12 cellular contexts compared by ENCODE assay signal in genomic region chr6:111626446-111626845, GRCh38. TPM values are rescaled to one million over a fixed set of nuclear protein-coding genes. Genes with fewer than 3 reads are reported as not detected.
DNase-seq lines count a peak whose midpoint lies in the region; ATAC-seq and TF ChIP-seq lines count a peak whose summit lies in the region.
"Had no signal": no experiment of that assay in that cellular context is flagged by ENCODE, and none has a peak within 500 bp of the region (broad histone marks: within the 10 kb centered on the region; RNA-seq: fewer than 3 reads in every experiment).

No MANE protein-coding gene starts in this region.

- no peak overlapping the region for H3K4me3 Mint-ChIP-seq in naive thymus-derived CD4-positive, alpha-beta T cell
- no peak overlapping the region for H3K4me3 Mint-ChIP-seq in stimulated activated naive B cell treated with anti-CD40 and anti-IgM and Interleukin-4, amounts not matched to agents 10 μg/mL and 1 μg/mL and 100 μg/mL, for 72 hours
- H3K4me3 Mint-ChIP-seq: activated naive CD4-positive, alpha-beta T cell treated with anti-CD3 and anti-CD28 coated beads for 36 hours; dendritic cell treated with granulocyte-macrophage colony-stimulating factor and Interleukin-4, amounts not matched to agents 40 ng/mL and 50 ng/mL, for 4 days had no signal

- POLR2A ChIA-PET in naive thymus-derived CD4-positive, alpha-beta T cell (lab: Charles Lee): no interaction called here

- no peak for ATAC-seq in naive thymus-derived CD4-positive, alpha-beta T cell
- ATAC-seq in stimulated activated naive B cell treated with anti-CD40 and anti-IgM and Interleukin-4, amounts not matched to agents 10 μg/mL and 1 μg/mL and 100 μg/mL, for 72 hours (replicated peaks): no peak
- no peak for ATAC-seq in HG03039 (IDR thresholded peaks at IDR 0.05; ENCODE audit: unreplicated experiment)

- H3K4me1 ChIP-seq in esophagus squamous epithelium (peaks cover 0 to 64% (median 39%) of the 10 kb centered on the region in 3 donors), ovary (ENCODE audit: insufficient read depth) (no peaks in the 10 kb centered on the region)
- H3K4me1 ChIP-seq in naive thymus-derived CD4-positive, alpha-beta T cell (ENCODE audit: control insufficient read depth in 2 of 2, insufficient read depth in 2 of 2, low read length in 2 of 2): no peaks in the 10 kb centered on the region

- H3K27ac Mint-ChIP-seq in naive thymus-derived CD4-positive, alpha-beta T cell: no peak overlapping the region
- H3K27ac Mint-ChIP-seq in stimulated activated naive B cell treated with anti-CD40 and anti-IgM and Interleukin-4, amounts not matched to agents 10 μg/mL and 1 μg/mL and 100 μg/mL, for 72 hours: no peak overlapping the region
- H3K27ac Mint-ChIP-seq: activated naive CD4-positive, alpha-beta T cell treated with anti-CD3 and anti-CD28 coated beads for 36 hours; dendritic cell treated with granulocyte-macrophage colony-stimulating factor and Interleukin-4, amounts not matched to agents 40 ng/mL and 50 ng/mL, for 4 days had no signal

- TF ChIP-seq EP300 in ovary (IDR thresholded peaks at IDR 0.05): no peak

- peaks cover 0 to 6% (median 0%) of the 10 kb centered on the region in 5 donors for H3K27me3 Mint-ChIP-seq in naive thymus-derived CD4-positive, alpha-beta T cell
- H3K27me3 Mint-ChIP-seq in stimulated activated naive B cell treated with anti-CD40 and anti-IgM and Interleukin-4, amounts not matched to agents 10 μg/mL and 1 μg/mL and 100 μg/mL, for 72 hours: peaks cover 0 to 6% of the 10 kb centered on the region in 2 donors

- H3K36me3 ChIP-seq in esophagus squamous epithelium: no peaks in the 10 kb centered on the region
- no peaks in the 10 kb centered on the region for H3K36me3 ChIP-seq in ovary
- no peaks in the 10 kb centered on the region for H3K36me3 ChIP-seq in naive thymus-derived CD4-positive, alpha-beta T cell (ENCODE audit: control insufficient read depth in 2 of 3, insufficient read depth in 3 of 3, low read length in 3 of 3)

- peak; percentile 88 for DNase-seq in D341Med (ENCODE audit: low spot score)
- DNase-seq in NCI-H2171 (lab: John Stamatoyannopoulos, UW): peak; percentile 44
- no peak for DNase-seq in esophagus squamous epithelium (lab: John Stamatoyannopoulos, UW)
- peak in 1 of 5 donors; percentile 35 for DNase-seq in ovary
- DNase-seq in naive thymus-derived CD4-positive, alpha-beta T cell: no peak
- no peak for DNase-seq in stimulated activated naive B cell treated with anti-CD40 and anti-IgM and Interleukin-4, amounts not matched to agents 10 μg/mL and 1 μg/mL and 100 μg/mL, for 72 hours
- no peak for DNase-seq in SW480 (ENCODE audit: low spot score)
- DNase-seq: activated CD4-positive, alpha-beta T cell treated with anti-CD3 and anti-CD28 coated beads, Interleukin-2, amount 50 U/mL, for 48 hours; activated naive CD4-positive, alpha-beta T cell treated with anti-CD3 and anti-CD28 coated beads for 36 hours; NK-92 treated with Interleukin-12 subunit alpha and Interleukin-12 subunit beta, amount 100 ng/mL, for 24 hours had no signal

- whole genome bisulfite sequencing in esophagus squamous epithelium, 2 donors: 29 to 38% methylated on average over 8 of the region's 8 CpGs
- 55 to 74% (median 73%) methylated on average over 8 of the region's 8 CpGs for WGBS in ovary, 3 donors

- CTCF ChIA-PET in naive thymus-derived CD4-positive, alpha-beta T cell (lab: Charles Lee): interaction anchor here (1.1 kb wide), 1 partner anchor 20 kb away, joined by 3 read pairs; no protein-coding TSS in a partner anchor

- peaks cover 0 to 12% (median 6%) of the 10 kb centered on the region in 11 donors for H3K9me3 Mint-ChIP-seq in naive thymus-derived CD4-positive, alpha-beta T cell
- H3K9me3 Mint-ChIP-seq in stimulated activated naive B cell treated with anti-CD40 and anti-IgM and Interleukin-4, amounts not matched to agents 10 μg/mL and 1 μg/mL and 100 μg/mL, for 72 hours: peaks cover 3 to 6% of the 10 kb centered on the region in 2 donors

- H3K9me3 ChIP-seq in esophagus squamous epithelium: peaks cover 0 to 5% (median 0%) of the 10 kb centered on the region in 3 donors
- H3K9me3 ChIP-seq in ovary: no peaks in the 10 kb centered on the region
- peaks cover 0 to 10% (median 0%) of the 10 kb centered on the region in 3 experiments for H3K9me3 ChIP-seq in naive thymus-derived CD4-positive, alpha-beta T cell (ENCODE audit: control insufficient read depth in 2 of 3, low read length in 3 of 3)

- peaks cover 0 to 1% (median 0%) of the 10 kb centered on the region in 7 donors for H3K4me1 Mint-ChIP-seq in naive thymus-derived CD4-positive, alpha-beta T cell
- H3K4me1 Mint-ChIP-seq in stimulated activated naive B cell treated with anti-CD40 and anti-IgM and Interleukin-4, amounts not matched to agents 10 μg/mL and 1 μg/mL and 100 μg/mL, for 72 hours: no peaks in the 10 kb centered on the region

- H3K27me3 ChIP-seq in esophagus squamous epithelium: peaks cover 0 to 5% (median 0%) of the 10 kb centered on the region in 4 donors
- H3K27me3 ChIP-seq in ovary: no peaks in the 10 kb centered on the region
- H3K27me3 ChIP-seq in naive thymus-derived CD4-positive, alpha-beta T cell (ENCODE audit: control insufficient read depth in 2 of 2, insufficient read depth in 2 of 2, low read length in 2 of 2): no peaks in the 10 kb centered on the region

- peaks cover 0 to 16% (median 5%) of the 10 kb centered on the region in 5 donors for H3K36me3 Mint-ChIP-seq in naive thymus-derived CD4-positive, alpha-beta T cell
- H3K36me3 Mint-ChIP-seq in stimulated activated naive B cell treated with anti-CD40 and anti-IgM and Interleukin-4, amounts not matched to agents 10 μg/mL and 1 μg/mL and 100 μg/mL, for 72 hours: no peaks in the 10 kb centered on the region

- intact Hi-C loops in esophagus squamous epithelium (cut with DNase I): no loop called here
- intact Hi-C loops in ovary (cut with DNase I): no loop called here
- intact Hi-C loops in naive thymus-derived CD4-positive, alpha-beta T cell (cut with micrococcal nuclease): no loop called here

- TF ChIP-seq CTCF in esophagus squamous epithelium (IDR thresholded peaks at IDR 0.05) (no peak), ovary (IDR thresholded peaks at IDR 0.05) (no peak)

- peak overlapping the region; percentile 42 to 84 (median 69) for H3K27ac ChIP-seq in esophagus squamous epithelium
- H3K27ac ChIP-seq in ovary: no peak overlapping the region
- no peak overlapping the region for H3K27ac ChIP-seq in naive thymus-derived CD4-positive, alpha-beta T cell (ENCODE audit: low read depth, low read length)

- TF ChIP-seq POLR2A in esophagus squamous epithelium (IDR thresholded peaks at IDR 0.05) (no peak), ovary (IDR thresholded peaks at IDR 0.05) (no peak)

- H3K4me3 ChIP-seq in esophagus squamous epithelium (peak overlapping the region in 3 of 4 donors; percentile 23 to 33 (median 29)), ovary (peak overlapping the region; percentile 9)
- no peak overlapping the region for H3K4me3 ChIP-seq in naive thymus-derived CD4-positive, alpha-beta T cell (ENCODE audit: low read length)

RNA-seq across cellular contexts. Expression of gene TRAF3IP2, which starts 20.8 kb away (rescaled TPM):
- total RNA-seq in esophagus squamous epithelium (10 to 100 TPM; 36.8 to 52.1 (median 46.7) TPM), ovary (10 to 100 TPM; 14.9 to 43.0 (median 23.8) TPM)
- 10 to 100 TPM; 19.2 to 26.0 TPM for polyA plus RNA-seq in ovary
- 10 to 100 TPM; 12.7 to 22.1 (median 21.0) TPM for total RNA-seq in naive thymus-derived CD4-positive, alpha-beta T cell
- 10 to 100 TPM; 16.8 to 21.0 TPM for polyA plus RNA-seq in naive thymus-derived CD4-positive, alpha-beta T cell

Comparison
In these comparisons a context has a peak if more than half of its experiments do, and no peak if none do; other contexts are left out.
1. DNase-seq: peak in D341Med (single experiment) and NCI-H2171 (single experiment); none in esophagus squamous epithelium (single experiment), naive thymus-derived CD4-positive, alpha-beta T cell (0 of 9), stimulated activated naive B cell treated with anti-CD40 and anti-IgM and Interleukin-4, amounts not matched to agents 10 μg/mL and 1 μg/mL and 100 μg/mL, for 72 hours (single experiment) and SW480 (single experiment).
2. H3K27ac ChIP-seq: peak in esophagus squamous epithelium (4 of 4); none in ovary (0 of 2) and naive thymus-derived CD4-positive, alpha-beta T cell (single experiment).